In genomic region chr1:31413405-31414005, GRCh38 we compare ENCODE assay signal across 1 cellular context.
TF ChIP-seq lines count a peak whose summit lies in the region.

No MANE protein-coding gene starts in this region.

TF ChIP-seq in HepG2, 621 proteins besides CTCF, POLR2A, EP300 and RAD21 (continued from another document and continues in another):
- TF ChIP-seq, protein P1, sequence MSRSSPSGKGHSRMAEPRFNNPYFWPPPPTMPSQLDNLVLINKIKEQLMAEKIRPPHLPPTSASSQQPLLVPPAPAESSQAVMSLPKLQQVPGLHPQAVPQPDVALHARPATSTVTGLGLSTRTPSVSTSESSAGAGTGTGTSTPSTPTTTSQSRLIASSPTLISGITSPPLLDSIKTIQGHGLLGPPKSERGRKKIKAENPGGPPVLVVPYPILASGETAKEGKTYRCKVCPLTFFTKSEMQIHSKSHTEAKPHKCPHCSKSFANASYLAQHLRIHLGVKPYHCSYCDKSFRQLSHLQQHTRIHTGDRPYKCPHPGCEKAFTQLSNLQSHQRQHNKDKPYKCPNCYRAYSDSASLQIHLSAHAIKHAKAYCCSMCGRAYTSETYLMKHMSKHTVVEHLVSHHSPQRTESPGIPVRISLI (CRISPR knock-in tag; IDR thresholded peaks at IDR 0.05; ENCODE audit: borderline replicate concordance) = no peak
- TF ChIP-seq ZNF33A (CRISPR knock-in tag; IDR thresholded peaks at IDR 0.05; ENCODE audit: borderline replicate concordance) = no peak
- TF ChIP-seq, protein P2, sequence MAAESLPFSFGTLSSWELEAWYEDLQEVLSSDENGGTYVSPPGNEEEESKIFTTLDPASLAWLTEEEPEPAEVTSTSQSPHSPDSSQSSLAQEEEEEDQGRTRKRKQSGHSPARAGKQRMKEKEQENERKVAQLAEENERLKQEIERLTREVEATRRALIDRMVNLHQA (CRISPR knock-in tag; IDR thresholded peaks at IDR 0.05) = no peak
- TF ChIP-seq AHR (CRISPR knock-in tag; IDR thresholded peaks at IDR 0.05) = no peak
- TF ChIP-seq ZNF776 (CRISPR knock-in tag; IDR thresholded peaks at IDR 0.05) = no peak
- TF ChIP-seq ZBTB7B (CRISPR knock-in tag; IDR thresholded peaks at IDR 0.05) = no peak
- TF ChIP-seq NAIF1 (CRISPR knock-in tag; IDR thresholded peaks at IDR 0.05; ENCODE audit: borderline replicate concordance) = no peak
- no peak for TF ChIP-seq NKX3-1 (CRISPR knock-in tag; IDR thresholded peaks at IDR 0.05)
- TF ChIP-seq ZNF589 (CRISPR knock-in tag; conservative IDR thresholded peaks at IDR 0.05) = no peak
- no peak for TF ChIP-seq MAFF (IDR thresholded peaks at IDR 0.05; ENCODE audit: low read depth, low read length)
- TF ChIP-seq MED8 (CRISPR knock-in tag; IDR thresholded peaks at IDR 0.05; ENCODE audit: insufficient replicate concordance) = no peak
- no peak for TF ChIP-seq NFYB (CRISPR knock-in tag; IDR thresholded peaks at IDR 0.05)
- TF ChIP-seq, protein P3, sequence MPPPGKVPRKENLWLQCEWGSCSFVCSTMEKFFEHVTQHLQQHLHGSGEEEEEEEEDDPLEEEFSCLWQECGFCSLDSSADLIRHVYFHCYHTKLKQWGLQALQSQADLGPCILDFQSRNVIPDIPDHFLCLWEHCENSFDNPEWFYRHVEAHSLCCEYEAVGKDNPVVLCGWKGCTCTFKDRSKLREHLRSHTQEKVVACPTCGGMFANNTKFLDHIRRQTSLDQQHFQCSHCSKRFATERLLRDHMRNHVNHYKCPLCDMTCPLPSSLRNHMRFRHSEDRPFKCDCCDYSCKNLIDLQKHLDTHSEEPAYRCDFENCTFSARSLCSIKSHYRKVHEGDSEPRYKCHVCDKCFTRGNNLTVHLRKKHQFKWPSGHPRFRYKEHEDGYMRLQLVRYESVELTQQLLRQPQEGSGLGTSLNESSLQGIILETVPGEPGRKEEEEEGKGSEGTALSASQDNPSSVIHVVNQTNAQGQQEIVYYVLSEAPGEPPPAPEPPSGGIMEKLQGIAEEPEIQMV (CRISPR knock-in tag; IDR thresholded peaks at IDR 0.05; ENCODE audit: low read depth) = 0 out of 2 replicates have a peak, but pooled peaks have one; percentile 23
- TF ChIP-seq ZNF260 (CRISPR knock-in tag; IDR thresholded peaks at IDR 0.05; ENCODE audit: borderline replicate concordance, low read depth) = no peak
- TF ChIP-seq, protein P4, sequence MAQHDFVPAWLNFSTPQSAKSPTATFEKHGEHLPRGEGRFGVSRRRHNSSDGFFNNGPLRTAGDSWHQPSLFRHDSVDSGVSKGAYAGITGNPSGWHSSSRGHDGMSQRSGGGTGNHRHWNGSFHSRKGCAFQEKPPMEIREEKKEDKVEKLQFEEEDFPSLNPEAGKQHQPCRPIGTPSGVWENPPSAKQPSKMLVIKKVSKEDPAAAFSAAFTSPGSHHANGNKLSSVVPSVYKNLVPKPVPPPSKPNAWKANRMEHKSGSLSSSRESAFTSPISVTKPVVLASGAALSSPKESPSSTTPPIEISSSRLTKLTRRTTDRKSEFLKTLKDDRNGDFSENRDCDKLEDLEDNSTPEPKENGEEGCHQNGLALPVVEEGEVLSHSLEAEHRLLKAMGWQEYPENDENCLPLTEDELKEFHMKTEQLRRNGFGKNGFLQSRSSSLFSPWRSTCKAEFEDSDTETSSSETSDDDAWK (CRISPR knock-in tag; IDR thresholded peaks at IDR 0.05) = no peak
- TF ChIP-seq ZNF317 (CRISPR knock-in tag; IDR thresholded peaks at IDR 0.05) = no peak
- no peak for TF ChIP-seq ZNF775 (CRISPR knock-in tag; IDR thresholded peaks at IDR 0.05; ENCODE audit: borderline replicate concordance)
- TF ChIP-seq ZNF292 (CRISPR knock-in tag; IDR thresholded peaks at IDR 0.05; ENCODE audit: borderline replicate concordance, low read depth) = no peak
- no peak for TF ChIP-seq SP140L (CRISPR knock-in tag; IDR thresholded peaks at IDR 0.05; ENCODE audit: borderline replicate concordance)
- TF ChIP-seq MZF1 (CRISPR knock-in tag; IDR thresholded peaks at IDR 0.05; ENCODE audit: borderline replicate concordance) = no peak
- TF ChIP-seq ZNF777 (CRISPR knock-in tag; IDR thresholded peaks at IDR 0.05) = peak; percentile 90
- TF ChIP-seq, protein P5, sequence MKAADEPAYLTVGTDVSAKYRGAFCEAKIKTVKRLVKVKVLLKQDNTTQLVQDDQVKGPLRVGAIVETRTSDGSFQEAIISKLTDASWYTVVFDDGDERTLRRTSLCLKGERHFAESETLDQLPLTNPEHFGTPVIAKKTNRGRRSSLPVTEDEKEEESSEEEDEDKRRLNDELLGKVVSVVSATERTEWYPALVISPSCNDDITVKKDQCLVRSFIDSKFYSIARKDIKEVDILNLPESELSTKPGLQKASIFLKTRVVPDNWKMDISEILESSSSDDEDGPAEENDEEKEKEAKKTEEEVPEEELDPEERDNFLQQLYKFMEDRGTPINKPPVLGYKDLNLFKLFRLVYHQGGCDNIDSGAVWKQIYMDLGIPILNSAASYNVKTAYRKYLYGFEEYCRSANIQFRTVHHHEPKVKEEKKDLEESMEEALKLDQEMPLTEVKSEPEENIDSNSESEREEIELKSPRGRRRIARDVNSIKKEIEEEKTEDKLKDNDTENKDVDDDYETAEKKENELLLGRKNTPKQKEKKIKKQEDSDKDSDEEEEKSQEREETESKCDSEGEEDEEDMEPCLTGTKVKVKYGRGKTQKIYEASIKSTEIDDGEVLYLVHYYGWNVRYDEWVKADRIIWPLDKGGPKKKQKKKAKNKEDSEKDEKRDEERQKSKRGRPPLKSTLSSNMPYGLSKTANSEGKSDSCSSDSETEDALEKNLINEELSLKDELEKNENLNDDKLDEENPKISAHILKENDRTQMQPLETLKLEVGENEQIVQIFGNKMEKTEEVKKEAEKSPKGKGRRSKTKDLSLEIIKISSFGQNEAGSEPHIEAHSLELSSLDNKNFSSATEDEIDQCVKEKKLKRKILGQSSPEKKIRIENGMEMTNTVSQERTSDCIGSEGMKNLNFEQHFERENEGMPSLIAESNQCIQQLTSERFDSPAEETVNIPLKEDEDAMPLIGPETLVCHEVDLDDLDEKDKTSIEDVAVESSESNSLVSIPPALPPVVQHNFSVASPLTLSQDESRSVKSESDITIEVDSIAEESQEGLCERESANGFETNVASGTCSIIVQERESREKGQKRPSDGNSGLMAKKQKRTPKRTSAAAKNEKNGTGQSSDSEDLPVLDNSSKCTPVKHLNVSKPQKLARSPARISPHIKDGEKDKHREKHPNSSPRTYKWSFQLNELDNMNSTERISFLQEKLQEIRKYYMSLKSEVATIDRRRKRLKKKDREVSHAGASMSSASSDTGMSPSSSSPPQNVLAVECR (CRISPR knock-in tag; IDR thresholded peaks at IDR 0.05; ENCODE audit: borderline replicate concordance) = 0 out of 2 replicates have a peak, but pooled peaks have one; percentile 27
- no peak for TF ChIP-seq TOE1 (CRISPR knock-in tag; IDR thresholded peaks at IDR 0.05)
- no peak for TF ChIP-seq CHD4 (IDR thresholded peaks at IDR 0.05; ENCODE audit: borderline replicate concordance, low read length)
- TF ChIP-seq UBTF (CRISPR knock-in tag; IDR thresholded peaks at IDR 0.05) = peak; percentile 77
- 0 out of 2 replicates have a peak, but pooled peaks have one; percentile 9 for TF ChIP-seq GATAD2A (CRISPR knock-in tag; IDR thresholded peaks at IDR 0.05)
- no peak for TF ChIP-seq MLXIP (CRISPR knock-in tag; IDR thresholded peaks at IDR 0.05; ENCODE audit: borderline replicate concordance)
- TF ChIP-seq, protein P6, sequence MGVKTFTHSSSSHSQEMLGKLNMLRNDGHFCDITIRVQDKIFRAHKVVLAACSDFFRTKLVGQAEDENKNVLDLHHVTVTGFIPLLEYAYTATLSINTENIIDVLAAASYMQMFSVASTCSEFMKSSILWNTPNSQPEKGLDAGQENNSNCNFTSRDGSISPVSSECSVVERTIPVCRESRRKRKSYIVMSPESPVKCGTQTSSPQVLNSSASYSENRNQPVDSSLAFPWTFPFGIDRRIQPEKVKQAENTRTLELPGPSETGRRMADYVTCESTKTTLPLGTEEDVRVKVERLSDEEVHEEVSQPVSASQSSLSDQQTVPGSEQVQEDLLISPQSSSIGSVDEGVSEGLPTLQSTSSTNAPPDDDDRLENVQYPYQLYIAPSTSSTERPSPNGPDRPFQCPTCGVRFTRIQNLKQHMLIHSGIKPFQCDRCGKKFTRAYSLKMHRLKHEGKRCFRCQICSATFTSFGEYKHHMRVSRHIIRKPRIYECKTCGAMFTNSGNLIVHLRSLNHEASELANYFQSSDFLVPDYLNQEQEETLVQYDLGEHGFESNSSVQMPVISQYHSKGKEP (CRISPR knock-in tag; IDR thresholded peaks at IDR 0.05) = no peak
- TF ChIP-seq ZNF136 (CRISPR knock-in tag; IDR thresholded peaks at IDR 0.05; ENCODE audit: low read depth) = no peak
- no peak for TF ChIP-seq RBM22 (optimal IDR thresholded peaks at IDR 0.05; ENCODE audit: low read length)
- no peak for TF ChIP-seq FOXA3 (CRISPR knock-in tag; IDR thresholded peaks at IDR 0.05)
- no peak for TF ChIP-seq ZNF432 (CRISPR knock-in tag; IDR thresholded peaks at IDR 0.05; ENCODE audit: borderline replicate concordance)
- no peak for TF ChIP-seq NR2C2 (CRISPR knock-in tag; IDR thresholded peaks at IDR 0.05; ENCODE audit: borderline replicate concordance)
- TF ChIP-seq RBAK (CRISPR knock-in tag; IDR thresholded peaks at IDR 0.05) = no peak
- TF ChIP-seq GATA4 (IDR thresholded peaks at IDR 0.05; ENCODE audit: borderline replicate concordance, low read depth) = no peak
- TF ChIP-seq, protein P7, sequence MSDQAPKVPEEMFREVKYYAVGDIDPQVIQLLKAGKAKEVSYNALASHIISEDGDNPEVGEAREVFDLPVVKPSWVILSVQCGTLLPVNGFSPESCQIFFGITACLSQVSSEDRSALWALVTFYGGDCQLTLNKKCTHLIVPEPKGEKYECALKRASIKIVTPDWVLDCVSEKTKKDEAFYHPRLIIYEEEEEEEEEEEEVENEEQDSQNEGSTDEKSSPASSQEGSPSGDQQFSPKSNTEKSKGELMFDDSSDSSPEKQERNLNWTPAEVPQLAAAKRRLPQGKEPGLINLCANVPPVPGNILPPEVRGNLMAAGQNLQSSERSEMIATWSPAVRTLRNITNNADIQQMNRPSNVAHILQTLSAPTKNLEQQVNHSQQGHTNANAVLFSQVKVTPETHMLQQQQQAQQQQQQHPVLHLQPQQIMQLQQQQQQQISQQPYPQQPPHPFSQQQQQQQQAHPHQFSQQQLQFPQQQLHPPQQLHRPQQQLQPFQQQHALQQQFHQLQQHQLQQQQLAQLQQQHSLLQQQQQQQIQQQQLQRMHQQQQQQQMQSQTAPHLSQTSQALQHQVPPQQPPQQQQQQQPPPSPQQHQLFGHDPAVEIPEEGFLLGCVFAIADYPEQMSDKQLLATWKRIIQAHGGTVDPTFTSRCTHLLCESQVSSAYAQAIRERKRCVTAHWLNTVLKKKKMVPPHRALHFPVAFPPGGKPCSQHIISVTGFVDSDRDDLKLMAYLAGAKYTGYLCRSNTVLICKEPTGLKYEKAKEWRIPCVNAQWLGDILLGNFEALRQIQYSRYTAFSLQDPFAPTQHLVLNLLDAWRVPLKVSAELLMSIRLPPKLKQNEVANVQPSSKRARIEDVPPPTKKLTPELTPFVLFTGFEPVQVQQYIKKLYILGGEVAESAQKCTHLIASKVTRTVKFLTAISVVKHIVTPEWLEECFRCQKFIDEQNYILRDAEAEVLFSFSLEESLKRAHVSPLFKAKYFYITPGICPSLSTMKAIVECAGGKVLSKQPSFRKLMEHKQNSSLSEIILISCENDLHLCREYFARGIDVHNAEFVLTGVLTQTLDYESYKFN (CRISPR knock-in tag; conservative IDR thresholded peaks at IDR 0.05) = no peak
- no peak for TF ChIP-seq ELF1 (CRISPR knock-in tag; IDR thresholded peaks at IDR 0.05)
- TF ChIP-seq ZNF275 (CRISPR knock-in tag; IDR thresholded peaks at IDR 0.05; ENCODE audit: borderline replicate concordance) = no peak
- TF ChIP-seq MTF1 (CRISPR knock-in tag; IDR thresholded peaks at IDR 0.05) = no peak
- no peak for TF ChIP-seq ZNF644 (CRISPR knock-in tag; IDR thresholded peaks at IDR 0.05; ENCODE audit: low read depth)
- no peak for TF ChIP-seq TGIF2 (CRISPR knock-in tag; IDR thresholded peaks at IDR 0.05)
- 0 out of 2 replicates have a peak, but pooled peaks have one; percentile 16 for TF ChIP-seq ZNF891 (CRISPR knock-in tag; IDR thresholded peaks at IDR 0.05)
- TF ChIP-seq POGZ (CRISPR knock-in tag; IDR thresholded peaks at IDR 0.05) = no peak
- peak; percentile 60; the same call in 1 of the 2 replicates for TF ChIP-seq ZNF501 (CRISPR knock-in tag; IDR thresholded peaks at IDR 0.05)
